1 cellular context compared by ENCODE assay signal in the genomic region with DNA sequence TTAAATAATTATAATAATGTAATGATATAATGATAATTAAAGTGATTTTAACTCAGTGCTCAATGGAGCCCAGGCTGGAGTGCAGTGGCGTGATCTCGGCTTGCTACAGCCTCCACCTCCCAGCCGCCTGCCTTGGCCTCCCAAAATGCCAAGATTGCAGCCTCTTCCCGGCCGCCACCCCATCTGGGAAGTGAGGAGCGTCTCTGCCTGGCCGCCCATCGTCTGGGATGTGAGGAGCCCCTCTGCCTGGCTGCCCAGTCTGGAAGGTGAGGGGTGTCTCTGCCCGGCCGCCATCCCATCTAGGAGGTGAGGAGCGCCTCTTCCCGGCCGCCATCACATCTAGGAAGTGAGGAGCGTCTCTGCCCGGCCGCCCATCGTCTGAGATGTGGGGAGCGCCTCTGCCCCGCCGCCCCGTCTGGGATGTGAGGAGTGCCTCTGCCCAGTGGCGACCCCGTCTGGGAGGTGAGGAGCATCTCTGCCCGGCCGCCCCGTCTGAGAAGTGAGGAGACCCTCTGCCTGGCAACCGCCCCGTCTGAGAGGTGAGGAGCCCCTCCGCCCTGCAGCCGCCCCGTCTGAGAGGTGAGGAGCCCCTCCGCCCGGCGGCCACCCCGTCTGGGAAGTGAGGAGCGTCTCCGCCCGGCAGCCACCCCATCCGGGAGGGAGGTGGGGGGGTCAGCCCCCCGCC. TPM values are rescaled to one million over a fixed set of nuclear protein-coding genes. Genes with fewer than 3 reads are reported as not detected.
"Had no signal": no experiment of that assay in that cellular context is flagged by ENCODE, and none has a peak within 500 bp of the region (broad histone marks: within the 10 kb centered on the region; RNA-seq: fewer than 3 reads in every experiment).

No MANE protein-coding gene starts in this region.

RNA-seq across cellular contexts. Expression of gene APOL1, which starts 37.6 kb away (rescaled TPM):
- total RNA-seq: cardiac muscle cell had no signal
